13 cellular contexts compared by ENCODE assay signal in the genomic region with DNA sequence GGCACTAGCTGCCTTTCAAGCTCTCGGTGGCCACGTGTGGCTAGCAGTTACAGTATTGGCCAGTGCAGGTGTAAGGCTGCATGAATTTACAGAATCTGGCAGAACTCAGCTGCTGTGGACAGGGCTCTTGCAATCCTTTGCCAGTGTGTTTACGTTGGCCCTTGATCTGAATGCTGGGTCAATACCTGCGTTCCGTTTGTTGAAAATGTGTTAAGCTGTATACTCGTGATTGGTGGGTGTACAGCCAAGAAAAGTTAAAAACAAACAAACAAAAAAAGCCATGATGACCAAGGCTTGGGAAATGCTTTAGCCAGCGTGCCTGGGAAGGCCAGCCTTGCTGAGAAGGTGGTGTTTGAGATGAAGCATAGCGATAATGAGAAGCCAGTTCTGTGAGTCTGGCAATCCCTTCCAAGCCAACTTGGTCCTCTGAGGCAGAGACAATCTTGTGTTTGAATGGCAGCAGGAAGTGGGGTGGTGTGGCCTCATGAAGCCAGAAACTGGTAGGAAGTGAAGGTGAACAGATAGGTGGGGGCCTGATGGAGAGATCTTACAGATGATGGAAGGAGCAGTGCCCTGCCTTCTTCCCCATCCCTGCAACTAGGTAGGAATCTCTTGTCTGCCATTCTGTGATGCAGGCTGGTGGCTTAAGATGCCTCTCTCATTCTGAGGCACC. TPM values are rescaled to one million over a fixed set of nuclear protein-coding genes. Genes with fewer than 3 reads are reported as not detected.
DNase-seq lines count a peak whose midpoint lies in the region; ATAC-seq and TF ChIP-seq lines count a peak whose summit lies in the region.
"Had no signal": no experiment of that assay in that cellular context is flagged by ENCODE, and none has a peak within 500 bp of the region (broad histone marks: within the 10 kb centered on the region; RNA-seq: fewer than 3 reads in every experiment).

No MANE protein-coding gene starts in this region.

- H3K36me3 ChIP-seq in liver (ENCODE audit: control insufficient read depth in 4 of 4, insufficient read depth in 3 of 4, low read depth in 1 of 4, low read length in 3 of 4) (no peaks in the 10 kb centered on the region), brain microvascular endothelial cell (replicated peaks) (no peaks in the 10 kb centered on the region)
- H3K36me3 ChIP-seq: MG63, spleen had no signal

- H3K27ac Mint-ChIP-seq in activated B cell treated with CpG ODN at 0.5 μM for 24 hours: no peak overlapping the region
- no peak overlapping the region for H3K27ac Mint-ChIP-seq in stimulated activated effector memory CD8-positive, alpha-beta T cell treated with anti-CD3 and anti-CD28 coated beads, Interleukin-12 subunit alpha, Interleukin-12 subunit beta, amount 100 ng/mL, for 72 hours

- H3K27ac ChIP-seq in liver (ENCODE audit: low read depth in 1 of 2, low read length in 2 of 2): peak overlapping the region; percentile 62 to 69
- no peak overlapping the region for H3K27ac ChIP-seq in brain microvascular endothelial cell

- H3K27me3 ChIP-seq in liver (ENCODE audit: control insufficient read depth in 4 of 4, insufficient read depth in 4 of 4, low read length in 3 of 4): no peaks in the 10 kb centered on the region
- H3K27me3 ChIP-seq in brain microvascular endothelial cell (replicated peaks): peaks cover 5% of the 10 kb centered on the region
- H3K27me3 ChIP-seq: MG63 had no signal

- H3K4me3 ChIP-seq in liver (ENCODE audit: low read depth in 1 of 3, low read length in 3 of 3): peak overlapping the region in 1 of 3 donors; percentile 26
- H3K4me3 ChIP-seq in brain microvascular endothelial cell (ENCODE audit: low read depth, low read length): no peak overlapping the region
- H3K4me3 ChIP-seq: mucosa of descending colon had no signal

- H3K9ac ChIP-seq in liver (ENCODE audit: low read depth in 1 of 2, low read length in 2 of 2): no peak overlapping the region

- H3K27me3 Mint-ChIP-seq in activated T-cell treated with anti-CD3 and anti-CD28 coated beads, Interleukin-2, amount 50 U/mL, for 4 hours (ENCODE audit: low read depth): peaks cover 20% of the 10 kb centered on the region
- H3K27me3 Mint-ChIP-seq in activated B cell treated with CpG ODN at 0.5 μM for 24 hours: peaks cover 18% of the 10 kb centered on the region

- in situ Hi-C loops in brain microvascular endothelial cell (cut with HindIII; ENCODE audit: low pct_ligation_motif_present, low sequenced_read_pairs): no loop called here

- no peaks in the 10 kb centered on the region for H3K36me3 Mint-ChIP-seq in activated T-cell treated with anti-CD3 and anti-CD28 coated beads, Interleukin-2, amount 50 U/mL, for 4 hours (ENCODE audit: insufficient read depth)
- H3K36me3 Mint-ChIP-seq in activated B cell treated with CpG ODN at 0.5 μM for 24 hours (ENCODE audit: low read depth): no peaks in the 10 kb centered on the region
- no peaks in the 10 kb centered on the region for H3K36me3 Mint-ChIP-seq in stimulated activated effector memory CD8-positive, alpha-beta T cell treated with anti-CD3 and anti-CD28 coated beads, Interleukin-12 subunit alpha, Interleukin-12 subunit beta, amount 100 ng/mL, for 72 hours

- peak overlapping the region; percentile 47 for H3K4me3 Mint-ChIP-seq in activated T-cell treated with anti-CD3 and anti-CD28 coated beads, Interleukin-2, amount 50 U/mL, for 4 hours
- H3K4me3 Mint-ChIP-seq in activated B cell treated with CpG ODN at 0.5 μM for 24 hours: peak overlapping the region; percentile 86
- H3K4me3 Mint-ChIP-seq in stimulated activated effector memory CD8-positive, alpha-beta T cell treated with anti-CD3 and anti-CD28 coated beads, Interleukin-12 subunit alpha, Interleukin-12 subunit beta, amount 100 ng/mL, for 72 hours: peak overlapping the region; percentile 70

- CTCF ChIA-PET in activated B cell treated with CpG ODN at 0.5 μM for 24 hours (lab: Charles Lee): no interaction called here

- TF ChIP-seq CTCF in activated B cell treated with CpG ODN at 0.5 μM for 24 hours (IDR thresholded peaks at IDR 0.05) (no peak), liver (IDR thresholded peaks at IDR 0.05; ENCODE audit: low read depth, low read length, missing input control) (no peak), brain microvascular endothelial cell (IDR thresholded peaks at IDR 0.05; ENCODE audit: low read depth, low read length, missing control alignments) (no peak)

- H3K4me1 ChIP-seq in liver (ENCODE audit: control insufficient read depth in 4 of 4, insufficient read depth in 4 of 4, low read length in 3 of 4): peaks cover 4 to 21% (median 16%) of the 10 kb centered on the region in 4 donors

- no peaks in the 10 kb centered on the region for H3K9me3 ChIP-seq in liver (ENCODE audit: control insufficient read depth in 4 of 4, low read length in 3 of 4)
- H3K9me3 ChIP-seq: MG63, mucosa of descending colon had no signal

- H3K9me3 Mint-ChIP-seq in activated T-cell treated with anti-CD3 and anti-CD28 coated beads, Interleukin-2, amount 50 U/mL, for 4 hours: no peaks in the 10 kb centered on the region
- peaks cover 3% of the 10 kb centered on the region for H3K9me3 Mint-ChIP-seq in activated B cell treated with CpG ODN at 0.5 μM for 24 hours
- H3K9me3 Mint-ChIP-seq in stimulated activated effector memory CD8-positive, alpha-beta T cell treated with anti-CD3 and anti-CD28 coated beads, Interleukin-12 subunit alpha, Interleukin-12 subunit beta, amount 100 ng/mL, for 72 hours: peaks cover 2% of the 10 kb centered on the region

- H3K4me1 Mint-ChIP-seq in activated T-cell treated with anti-CD3 and anti-CD28 coated beads, Interleukin-2, amount 50 U/mL, for 4 hours (ENCODE audit: low read depth): peaks cover 21% of the 10 kb centered on the region
- H3K4me1 Mint-ChIP-seq in activated B cell treated with CpG ODN at 0.5 μM for 24 hours: peaks cover 18% of the 10 kb centered on the region
- peaks cover 17% of the 10 kb centered on the region for H3K4me1 Mint-ChIP-seq in stimulated activated effector memory CD8-positive, alpha-beta T cell treated with anti-CD3 and anti-CD28 coated beads, Interleukin-12 subunit alpha, Interleukin-12 subunit beta, amount 100 ng/mL, for 72 hours

- no peak for ATAC-seq in activated T-cell treated with anti-CD3 and anti-CD28 coated beads, Interleukin-2, amount 50 U/mL, for 4 hours
- no peak for ATAC-seq in activated B cell treated with CpG ODN at 0.5 μM for 24 hours (ENCODE audit: low read depth)
- no peak for ATAC-seq in stimulated activated effector memory CD8-positive, alpha-beta T cell treated with anti-CD3 and anti-CD28 coated beads, Interleukin-12 subunit alpha, Interleukin-12 subunit beta, amount 100 ng/mL, for 72 hours

- TF ChIP-seq RAD21 in liver (IDR thresholded peaks at IDR 0.05): peak; percentile 15 to 25

- POLR2A ChIA-PET in activated B cell treated with CpG ODN at 0.5 μM for 24 hours (lab: Charles Lee): interaction anchor here (2.1 kb wide), 1 partner anchor 18 kb away, joined by 12 read pairs; the partner anchor contains the start of genes FASTKD3 and MTRR

- intact Hi-C loops in activated B cell treated with CpG ODN at 0.5 μM for 24 hours (cut with micrococcal nuclease): no loop called here

- 31% methylated on average over 8 of the region's 8 CpGs for WGBS in liver

- DNase-seq in activated T-cell treated with anti-CD3 and anti-CD28 coated beads, Interleukin-2, amount 50 U/mL, for 4 hours: no peak
- no peak for DNase-seq in activated T-cell treated with anti-CD3 and anti-CD28 coated beads, Interleukin-2, amount 50 U/mL, for 48 hours
- DNase-seq in activated B cell treated with CpG ODN at 0.5 μM for 24 hours: no peak
- DNase-seq in stimulated activated effector memory CD8-positive, alpha-beta T cell treated with anti-CD3 and anti-CD28 coated beads, Interleukin-12 subunit alpha, Interleukin-12 subunit beta, amount 100 ng/mL, for 72 hours (ENCODE audit: low spot score in 2 of 2): no peak
- no peak for DNase-seq in brain microvascular endothelial cell
- no peak for DNase-seq in iPS-NIHi11 (ENCODE audit: low spot score)
- no peak for DNase-seq in EL
- DNase-seq: activated CD8-positive, alpha-beta memory T cell treated with anti-CD3 and anti-CD28 coated beads, Interleukin-2, amount 50 U/mL, for 48 hours; T-helper 9 cell had no signal

TF ChIP-seq in liver, 16 proteins besides CTCF, POLR2A, EP300 and RAD21 (continues in another document):
- TF ChIP-seq HNF4A (conservative IDR thresholded peaks at IDR 0.05): peak; percentile 59 to 81
- peak; percentile 99 for TF ChIP-seq FOXA2 (IDR thresholded peaks at IDR 0.05)
- peak in 1 of 2 donors; percentile 44 for TF ChIP-seq EGR1 (IDR thresholded peaks at IDR 0.05; ENCODE audit: low read depth in 2 of 2)
- peak; percentile 83 for TF ChIP-seq SP1 (IDR thresholded peaks at IDR 0.05)
- TF ChIP-seq YY1 (IDR thresholded peaks at IDR 0.05): peak; percentile 76
- TF ChIP-seq NR2F2 (IDR thresholded peaks at IDR 0.05): no peak
- TF ChIP-seq RXRA (IDR thresholded peaks at IDR 0.05): peak; percentile 64 to 88
- TF ChIP-seq FOXA1 (IDR thresholded peaks at IDR 0.05): peak; percentile 99

RNA-seq across cellular contexts. Expression of gene CFAP90, which starts 0.8 kb away (rescaled TPM):
- total RNA-seq in activated T-cell treated with anti-CD3 and anti-CD28 coated beads, Interleukin-2, amount 50 U/mL, for 4 hours: not detected
- total RNA-seq in activated B cell treated with CpG ODN at 0.5 μM for 24 hours (not detected in 2 replicates), liver (under 1 TPM; 0.42 to 0.65 TPM)
- 1 to 10 TPM in 1 of 2 donors, under 1 TPM in 1; 0.53 to 1.0 TPM for polyA plus RNA-seq in liver
- total RNA-seq: mucosa of descending colon had no signal

RNA-seq across cellular contexts. Expression of gene FASTKD3, which starts 17.1 kb away (rescaled TPM):
- 10 to 100 TPM; 18.2 to 22.5 (median 19.8) TPM for total RNA-seq in activated T-cell treated with anti-CD3 and anti-CD28 coated beads, Interleukin-2, amount 50 U/mL, for 4 hours
- total RNA-seq in activated B cell treated with CpG ODN at 0.5 μM for 24 hours (12.1 and 16.0 TPM in 2 replicates), liver (10 to 100 TPM in 1 of 2 donors, 1 to 10 TPM in 1; 9.5 to 11.3 TPM)
- polyA plus RNA-seq in liver: 1 to 10 TPM; 6.3 to 9.5 TPM

RNA-seq across cellular contexts. Expression of gene MTRR, which starts 17.2 kb away (rescaled TPM):
- total RNA-seq in activated T-cell treated with anti-CD3 and anti-CD28 coated beads, Interleukin-2, amount 50 U/mL, for 4 hours: 10 to 100 TPM; 57.2 to 64.8 (median 57.9) TPM
- total RNA-seq in activated B cell treated with CpG ODN at 0.5 μM for 24 hours: 54.8 and 70.7 TPM in 2 replicates
- 10 to 100 TPM; 16.2 to 49.7 TPM for total RNA-seq in liver
- polyA plus RNA-seq in liver: 10 to 100 TPM; 17.8 to 18.1 TPM
